ENCODE assay signal across 9 cellular contexts in the genomic region with DNA sequence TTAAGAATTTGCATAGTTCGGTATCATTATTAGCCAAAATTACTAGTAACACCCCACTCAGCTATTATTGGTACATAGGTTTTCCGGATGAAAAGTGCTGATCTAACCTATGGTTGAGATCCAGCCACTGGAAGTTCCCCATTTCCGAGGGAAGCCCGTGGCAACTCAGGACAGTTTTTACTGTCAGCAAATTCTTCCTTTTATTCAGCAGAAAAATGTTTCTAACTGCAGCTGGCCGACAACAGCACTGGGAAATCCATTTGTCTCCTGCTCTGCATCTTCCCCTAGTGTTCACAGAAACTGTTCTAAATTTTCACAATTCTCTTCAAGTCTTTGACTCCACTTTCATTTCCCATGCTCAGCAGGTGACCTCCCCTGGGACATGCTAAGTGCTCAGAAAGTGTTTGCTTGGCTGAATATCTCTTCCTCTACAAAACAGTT. TPM values are rescaled to one million over a fixed set of nuclear protein-coding genes. Genes with fewer than 3 reads are reported as not detected.
A peak's percentile ranks its signal among the peaks of the same experiment; 100 is the strongest.
DNase-seq lines count a peak whose midpoint lies in the region; ATAC-seq and TF ChIP-seq lines count a peak whose summit lies in the region.
"Had no signal": no experiment of that assay in that cellular context is flagged by ENCODE, and none has a peak within 500 bp of the region (broad histone marks: within the 10 kb centered on the region; RNA-seq: fewer than 3 reads in every experiment).

No MANE protein-coding gene starts in this region.

- intact Hi-C loops in sciatic nerve (cut with DNase I) = no loop called here

- no peak for TF ChIP-seq CTCF in suprapubic skin (IDR thresholded peaks at IDR 0.05)

- H3K36me3 ChIP-seq in suprapubic skin = no peaks in the 10 kb centered on the region
- H3K36me3 ChIP-seq: tibial nerve had no signal

- no peaks in the 10 kb centered on the region for H3K9me3 ChIP-seq in suprapubic skin
- H3K9me3 ChIP-seq: tibial nerve had no signal

- peak; percentile 74 for ATAC-seq in HG02798 (IDR thresholded peaks at IDR 0.05; ENCODE audit: poor library complexity, unreplicated experiment)
- ATAC-seq in sciatic nerve = peak; percentile 33

- no peak overlapping the region for H3K27ac ChIP-seq in suprapubic skin
- H3K27ac ChIP-seq: tibial nerve had no signal

- H3K27me3 ChIP-seq in suprapubic skin = no peaks in the 10 kb centered on the region
- H3K27me3 ChIP-seq: tibial nerve had no signal

- H3K4me3 ChIP-seq in suprapubic skin = no peak overlapping the region
- H3K4me3 ChIP-seq: tibial nerve had no signal

- TF ChIP-seq EP300 in suprapubic skin (IDR thresholded peaks at IDR 0.05) = no peak

- TF ChIP-seq POLR2A in suprapubic skin (IDR thresholded peaks at IDR 0.05) = no peak

- peak; percentile 13 for DNase-seq in NOMO-1 treated with DMSO at 0.1 percent for 48 hours (lab: John Stamatoyannopoulos, UW; ENCODE audit: unreplicated experiment)
- DNase-seq in NOMO-1 (lab: John Stamatoyannopoulos, UW; ENCODE audit: unreplicated experiment in 2 of 2) = no peak
- peak; percentile 64 for DNase-seq in NCI-H1436 (lab: John Stamatoyannopoulos, UW)
- DNase-seq in sciatic nerve (ENCODE audit: low spot score) = no peak
- DNase-seq in activated CD4-positive, alpha-beta T cell treated with anti-CD3 and anti-CD28 coated beads, Interleukin-2, amount 50 U/mL, for 1 hour = no peak
- DNase-seq in suprapubic skin (ENCODE audit: low spot score in 2 of 2) = no peak
- DNase-seq in activated CD8-positive, alpha-beta memory T cell treated with anti-CD3 and anti-CD28 coated beads, Interleukin-2, amount 50 U/mL, for 48 hours = no peak

- WGBS in suprapubic skin = 22% methylated on average over 5 of the region's 5 CpGs

- H3K4me1 ChIP-seq in suprapubic skin = peaks cover 29% of the 10 kb centered on the region

RNA-seq across cellular contexts. Expression of a gene that starts 15.6 kb away (rescaled TPM):
- total RNA-seq in sciatic nerve = 13.8 TPM
- total RNA-seq in suprapubic skin = 10 to 100 TPM in 1 of 4 donors, 1 to 10 TPM in 3; 7.8 to 14.1 (median 9.4) TPM

Comparison
In these comparisons a context has a peak if more than half of its experiments do, and no peak if none do; other contexts are left out.
1. DNase-seq: peak in NOMO-1 treated with DMSO at 0.1 percent for 48 hours (single experiment) and NCI-H1436 (single experiment); none in NOMO-1 (0 of 2), sciatic nerve (single experiment), activated CD4-positive, alpha-beta T cell treated with anti-CD3 and anti-CD28 coated beads, Interleukin-2, amount 50 U/mL, for 1 hour (single experiment), suprapubic skin (0 of 2) and activated CD8-positive, alpha-beta memory T cell treated with anti-CD3 and anti-CD28 coated beads, Interleukin-2, amount 50 U/mL, for 48 hours (single experiment).